In genomic region chr2:91509276-91509675, GRCh38 we compare ENCODE assay signal across 6 cellular contexts.
A peak's percentile ranks its signal among the peaks of the same experiment; 100 is the strongest.
DNase-seq lines count a peak whose midpoint lies in the region; ATAC-seq, FAIRE-seq and TF ChIP-seq lines count a peak whose summit lies in the region.
"Not testable (repeated sequence)": the region's sequence is repeated elsewhere in the genome, so short reads cannot be mapped to it uniquely, and the experiment has no call there.

No MANE protein-coding gene starts in this region.

- H3K9me3 Mint-ChIP-seq in CD14-positive monocyte, result peaks cover 0 to 10% (median 4%) of the 10 kb centered on the region in 7 donors
- not testable (repeated sequence) for H3K9me3 Mint-ChIP-seq in chondrocyte (ENCODE audit: low read depth); osteocyte (ENCODE audit: unreplicated experiment); type B pancreatic cell

- H3K27me3 Mint-ChIP-seq in CD14-positive monocyte (ENCODE audit: low read depth in 3 of 3); chondrocyte (ENCODE audit: low read depth); osteocyte (ENCODE audit: unreplicated experiment); type B pancreatic cell: not testable (repeated sequence)

- FAIRE-seq in kidney (lab: Jason Lieb, UNC), result not testable (repeated sequence)

- not testable (repeated sequence) for H3K36me3 Mint-ChIP-seq in CD14-positive monocyte; chondrocyte (ENCODE audit: low read depth); osteocyte (ENCODE audit: unreplicated experiment); type B pancreatic cell

- TF ChIP-seq CTCF in CD14-positive monocyte (IDR thresholded peaks at IDR 0.05); chondrocyte (IDR thresholded peaks at IDR 0.05); kidney (IDR thresholded peaks at IDR 0.05; ENCODE audit: borderline replicate concordance, extremely low read depth, insufficient read depth); lung (IDR thresholded peaks at IDR 0.05; ENCODE audit: control extremely low read depth, extremely low read depth); osteocyte (IDR thresholded peaks at IDR 0.05); type B pancreatic cell (conservative IDR thresholded peaks at IDR 0.05): not testable (repeated sequence)

- not testable (repeated sequence) for H3K27ac ChIP-seq in kidney (ENCODE audit: low read depth in 2 of 2, low read length in 2 of 2); lung (ENCODE audit: low read depth in 1 of 2, low read length in 1 of 2)

- H3K4me3 ChIP-seq in kidney (ENCODE audit: low read length in 2 of 2); lung: not testable (repeated sequence)

- not testable (repeated sequence) for H3K9me3 ChIP-seq in kidney (ENCODE audit: control insufficient read depth in 1 of 2, low read length in 2 of 2); lung (ENCODE audit: control insufficient read depth in 2 of 2, insufficient read depth in 1 of 2, low read length in 1 of 2)

- intact Hi-C loops in CD14-positive monocyte (cut with micrococcal nuclease); kidney (cut with DNase I): not testable (repeated sequence)

- ATAC-seq in lung (ENCODE audit: insufficient read depth, low FRiP score), result not testable (repeated sequence)

- H3K36me3 ChIP-seq in kidney (ENCODE audit: control insufficient read depth in 1 of 2, insufficient read depth in 2 of 2, low read length in 2 of 2); lung (ENCODE audit: control insufficient read depth in 2 of 2, insufficient read depth in 2 of 2, low read length in 2 of 2): not testable (repeated sequence)

- 55 to 60% methylated on average over 3 of the region's 4 CpGs for WGBS in lung, 2 donors

- not testable (repeated sequence) for H3K27ac Mint-ChIP-seq in CD14-positive monocyte; chondrocyte (ENCODE audit: unreplicated experiment); osteocyte (ENCODE audit: unreplicated experiment); type B pancreatic cell

- not testable (repeated sequence) for H3K4me1 ChIP-seq in kidney (ENCODE audit: control insufficient read depth in 1 of 2, insufficient read depth in 1 of 2, low read depth in 1 of 2, low read length in 2 of 2); lung (ENCODE audit: control insufficient read depth in 2 of 2, insufficient read depth in 2 of 2, low read length in 2 of 2)

- DNase-seq in CD14-positive monocyte (ENCODE audit: low spot score) (peak; percentile 24), chondrocyte (ENCODE audit: low spot score) (peak; percentile 75), kidney (peak; percentile 32), lung (ENCODE audit: low spot score) (peak; percentile 10), osteocyte (ENCODE audit: extremely low spot score, unreplicated experiment) (peak; percentile 60), type B pancreatic cell (ENCODE audit: extremely low spot score, unreplicated experiment) (peak; percentile 51)

- not testable (repeated sequence) for H3K27me3 ChIP-seq in lung (ENCODE audit: control insufficient read depth, insufficient read depth)

- H3K9ac ChIP-seq in kidney (ENCODE audit: low read length in 2 of 2), result not testable (repeated sequence)

- not testable (repeated sequence) for H3K4me1 Mint-ChIP-seq in CD14-positive monocyte; chondrocyte (ENCODE audit: low read depth); osteocyte (ENCODE audit: unreplicated experiment); type B pancreatic cell (ENCODE audit: unreplicated experiment)

- H3K4me3 Mint-ChIP-seq in CD14-positive monocyte; chondrocyte (ENCODE audit: unreplicated experiment); osteocyte (ENCODE audit: unreplicated experiment); type B pancreatic cell: not testable (repeated sequence)

Comparison
In these comparisons a context has a peak if more than half of its experiments do, and no peak if none do; other contexts are left out.
1. DNase-seq: peak in every context shown above with its lines; median percentile 75 in chondrocyte; 60 in osteocyte; 51 in type B pancreatic cell; 32 in kidney; 24 in CD14-positive monocyte; 10 in lung.